1 cellular context compared by ENCODE assay signal in genomic region chr2:156399950-156400703, GRCh38.
A peak's percentile ranks its signal among the peaks of the same experiment; 100 is the strongest.
TF ChIP-seq lines count a peak whose summit lies in the region.

No MANE protein-coding gene starts in this region.

TF ChIP-seq in HepG2, 621 proteins besides CTCF, POLR2A, EP300 and RAD21 (continued from another document and continues in another):
- peak; percentile 81 for TF ChIP-seq NFAT5 (CRISPR knock-in tag; IDR thresholded peaks at IDR 0.05)
- no peak for TF ChIP-seq ZSCAN30 (CRISPR knock-in tag; IDR thresholded peaks at IDR 0.05)
- 0 out of 2 replicates have a peak, but pooled peaks have one; percentile 6 for TF ChIP-seq ZNF44 (CRISPR knock-in tag; IDR thresholded peaks at IDR 0.05)
- TF ChIP-seq SOX6 (IDR thresholded peaks at IDR 0.05), result no peak
- peak; percentile 45; the same call in 1 of the 2 replicates for TF ChIP-seq SOX6 (CRISPR knock-in tag; IDR thresholded peaks at IDR 0.05)
- TF ChIP-seq ZNF776 (CRISPR knock-in tag; IDR thresholded peaks at IDR 0.05), result no peak
- no peak for TF ChIP-seq CBX1 (IDR thresholded peaks at IDR 0.05; ENCODE audit: low read depth)
- TF ChIP-seq IKZF4 (CRISPR knock-in tag; IDR thresholded peaks at IDR 0.05; ENCODE audit: borderline replicate concordance, low read depth, not compliant biosample characterization), result peak; percentile 16
- no peak for TF ChIP-seq ZNF235 (CRISPR knock-in tag; IDR thresholded peaks at IDR 0.05; ENCODE audit: borderline replicate concordance)
- TF ChIP-seq NBN (conservative IDR thresholded peaks at IDR 0.05), result no peak
- TF ChIP-seq JUNB (CRISPR knock-in tag; IDR thresholded peaks at IDR 0.05; ENCODE audit: borderline replicate concordance), result no peak
- TF ChIP-seq ZBTB34 (CRISPR knock-in tag; IDR thresholded peaks at IDR 0.05), result no peak
- no peak for TF ChIP-seq RAD51 (IDR thresholded peaks at IDR 0.05; ENCODE audit: borderline replicate concordance)
- TF ChIP-seq SP4 (CRISPR knock-in tag; IDR thresholded peaks at IDR 0.05), result no peak
- no peak; the same call in 1 of the 2 replicates for TF ChIP-seq FOSL2 (CRISPR knock-in tag; IDR thresholded peaks at IDR 0.05)
- no peak for TF ChIP-seq FOXP1 (IDR thresholded peaks at IDR 0.05)
- no peak for TF ChIP-seq FOXP1 (CRISPR knock-in tag; IDR thresholded peaks at IDR 0.05)
- no peak for TF ChIP-seq PCBP1 (IDR thresholded peaks at IDR 0.05; ENCODE audit: borderline replicate concordance, low read depth, low read length)
- no peak for TF ChIP-seq ATM (IDR thresholded peaks at IDR 0.05; ENCODE audit: borderline replicate concordance)
- TF ChIP-seq ZNF646 (CRISPR knock-in tag; IDR thresholded peaks at IDR 0.05), result no peak
- no peak for TF ChIP-seq NFRKB (IDR thresholded peaks at IDR 0.05)
- 0 out of 2 replicates have a peak, but pooled peaks have one; percentile 5 for TF ChIP-seq ETV5 (CRISPR knock-in tag; IDR thresholded peaks at IDR 0.05; ENCODE audit: borderline replicate concordance)
- 0 out of 2 replicates have a peak, but pooled peaks have one; percentile 19 for TF ChIP-seq PAXIP1 (CRISPR knock-in tag; conservative IDR thresholded peaks at IDR 0.05)
- TF ChIP-seq SSRP1 (CRISPR knock-in tag; IDR thresholded peaks at IDR 0.05), result no peak
- peak; percentile 77; the same call in 1 of the 2 replicates for TF ChIP-seq ZNF83 (CRISPR knock-in tag; IDR thresholded peaks at IDR 0.05; ENCODE audit: borderline replicate concordance)
- TF ChIP-seq MTF2 (CRISPR knock-in tag; IDR thresholded peaks at IDR 0.05; ENCODE audit: borderline replicate concordance), result no peak
- no peak; the same call in 1 of the 2 replicates for TF ChIP-seq ZBTB7B (CRISPR knock-in tag; IDR thresholded peaks at IDR 0.05)
- no peak for TF ChIP-seq HNRNPK (IDR thresholded peaks at IDR 0.05; ENCODE audit: low read depth, low read length, poor library complexity, severe bottlenecking)
- TF ChIP-seq ZNF740 (CRISPR knock-in tag; IDR thresholded peaks at IDR 0.05), result no peak; the same call in 1 of the 2 replicates
- no peak for TF ChIP-seq MAF1 (CRISPR knock-in tag; IDR thresholded peaks at IDR 0.05; ENCODE audit: borderline replicate concordance)
- TF ChIP-seq ZBTB46 (CRISPR knock-in tag; IDR thresholded peaks at IDR 0.05; ENCODE audit: borderline replicate concordance), result no peak; the same call in 1 of the 2 replicates
- no peak; the same call in 1 of the 2 replicates for TF ChIP-seq ARID5B (CRISPR knock-in tag; IDR thresholded peaks at IDR 0.05)
- no peak for TF ChIP-seq ISX (CRISPR knock-in tag; conservative IDR thresholded peaks at IDR 0.05)
- no peak; the same call in 1 of the 2 replicates for TF ChIP-seq SMYD3 (CRISPR knock-in tag; IDR thresholded peaks at IDR 0.05)
- no peak for TF ChIP-seq ZNF432 (CRISPR knock-in tag; IDR thresholded peaks at IDR 0.05; ENCODE audit: borderline replicate concordance)
- TF ChIP-seq THAP8 (CRISPR knock-in tag; IDR thresholded peaks at IDR 0.05; ENCODE audit: borderline replicate concordance), result no peak
